ENCODE assay signal across 9 cellular contexts in the genomic region with DNA sequence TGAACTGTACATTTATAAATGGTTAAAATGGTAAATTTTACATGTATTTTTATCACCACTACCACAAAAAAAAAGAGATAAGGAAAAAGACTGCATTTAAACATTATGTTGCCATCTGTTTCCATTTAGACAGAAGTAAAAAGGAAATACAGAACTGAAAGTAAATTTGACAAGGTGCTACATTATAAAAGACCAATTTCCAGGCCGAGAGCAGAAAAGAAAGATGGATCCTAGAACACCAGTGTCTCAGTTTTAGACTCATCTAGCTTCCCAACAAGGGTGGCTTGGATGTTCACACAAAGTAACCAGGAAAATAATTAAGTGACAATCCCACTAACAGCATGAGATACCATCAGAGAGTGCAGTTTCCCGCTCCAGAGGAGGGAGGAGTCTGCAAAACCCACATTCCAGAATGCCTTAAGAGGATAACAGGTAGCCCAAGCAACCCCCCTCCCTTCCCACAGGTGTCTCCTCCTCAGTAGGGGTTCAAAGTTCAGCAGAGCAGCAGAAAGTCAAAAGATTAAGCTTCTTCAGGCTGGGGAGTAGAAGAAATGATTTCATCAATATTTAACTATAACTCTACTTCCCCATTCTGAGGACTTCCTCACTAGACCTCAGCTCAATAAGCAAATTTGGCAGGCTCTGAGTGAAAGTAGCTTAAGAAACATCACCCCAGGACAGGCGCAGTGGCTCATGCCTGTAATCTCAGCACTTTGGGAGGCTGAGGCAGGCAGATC. TPM values are rescaled to one million over a fixed set of nuclear protein-coding genes. Genes with fewer than 3 reads are reported as not detected.
DNase-seq lines count a peak whose midpoint lies in the region; ATAC-seq and TF ChIP-seq lines count a peak whose summit lies in the region.
"Had no signal": no experiment of that assay in that cellular context is flagged by ENCODE, and none has a peak within 500 bp of the region (broad histone marks: within the 10 kb centered on the region; RNA-seq: fewer than 3 reads in every experiment).

No MANE protein-coding gene starts in this region.

- no peak overlapping the region for H3K9ac ChIP-seq in PC-3 (ENCODE audit: low read length)

- H3K36me3 Mint-ChIP-seq in GM23338 (ENCODE audit: low read depth): peaks cover 59% of the 10 kb centered on the region

- no peaks in the 10 kb centered on the region for H3K27me3 ChIP-seq in GM23338 (ENCODE audit: insufficient read depth)
- no peaks in the 10 kb centered on the region for H3K27me3 ChIP-seq in PC-3 (ENCODE audit: low read length)

- peaks cover 10% of the 10 kb centered on the region for H3K27me3 Mint-ChIP-seq in GM23338 (ENCODE audit: insufficient read depth, low read depth, poor library complexity)

- H3K9me3 ChIP-seq in PC-3 (ENCODE audit: low read length): no peaks in the 10 kb centered on the region

- peak overlapping the region; percentile 77 for H3K27ac Mint-ChIP-seq in GM23338

- H3K9me3 Mint-ChIP-seq in GM23338: peaks cover 4% of the 10 kb centered on the region; the same call in 1 of the 3 replicates

- CTCF ChIA-PET in PC-3 (lab: Charles Lee): no interaction called here

- no TSS peak for BruUV-seq in PC-3 (replicated peaks; lab: Mats Ljungman, UMichigan)

- H4K20me1 ChIP-seq in GM23338 (replicated peaks; ENCODE audit: insufficient read depth): peaks cover 66% of the 10 kb centered on the region
- peaks cover 69% of the 10 kb centered on the region for H4K20me1 ChIP-seq in PC-3 (ENCODE audit: low read length)

- POLR2A ChIA-PET in PC-3 (lab: Charles Lee; ENCODE audit: unreplicated experiment): no interaction called here

- H3K4me3 ChIP-seq in GM23338: peak overlapping the region; percentile 88
- H3K4me3 ChIP-seq in PC-3 (ENCODE audit: low read length): peak overlapping the region; percentile 48; the same call in 1 of the 2 replicates
- peak overlapping the region in 2 of 7 experiments; percentile 7 to 95 for H3K4me3 ChIP-seq in skin epidermis

- ATAC-seq in GM23338 (peak; percentile 11), PC-3 (no peak), HG02870 (IDR thresholded peaks at IDR 0.05; ENCODE audit: unreplicated experiment) (no peak), HG03196 (IDR thresholded peaks at IDR 0.05; ENCODE audit: unreplicated experiment) (no peak)

- DNase-seq in GM23338 (ENCODE audit: low spot score): peak; percentile 72
- no peak for DNase-seq in PC-3
- no peak for DNase-seq in epithelial cell of prostate (ENCODE audit: low read depth, low spot score)
- DNase-seq in amygdala (lab: John Stamatoyannopoulos, UW): no peak
- no peak for DNase-seq in cerebellar cortex (ENCODE audit: low spot score)

- H3F3A ChIP-seq in GM23338 (replicated peaks; ENCODE audit: low read depth) (peaks cover 5% of the 10 kb centered on the region), PC-3 (ENCODE audit: low read length, unreplicated experiment) (no peaks in the 10 kb centered on the region)

- H3K9me2 ChIP-seq in GM23338 (ENCODE audit: insufficient read depth) (no peaks in the 10 kb centered on the region), PC-3 (replicated peaks; ENCODE audit: low read length) (no peaks in the 10 kb centered on the region)

- H3K4me3 Mint-ChIP-seq in GM23338: peak overlapping the region; percentile 63

- H3K27ac ChIP-seq in GM23338 (ENCODE audit: low read depth) (peak overlapping the region; percentile 86), PC-3 (ENCODE audit: low read length) (no peak overlapping the region), epithelial cell of prostate (peak overlapping the region; percentile 40), skin epidermis (peak overlapping the region in 12 of 21 experiments; percentile 6 to 99 (median 42))

- H2AFZ ChIP-seq in GM23338: no peak overlapping the region
- H2AFZ ChIP-seq in PC-3 (ENCODE audit: low read length): no peak overlapping the region

- H3K36me3 ChIP-seq in GM23338 (ENCODE audit: insufficient read depth): peaks cover 15% of the 10 kb centered on the region; the same call in 1 of the 2 replicates
- H3K36me3 ChIP-seq in PC-3 (ENCODE audit: low read depth, low read length): peaks cover 44% of the 10 kb centered on the region

- H3K4me2 ChIP-seq in GM23338 (peak overlapping the region; percentile 85), PC-3 (ENCODE audit: low read length) (peak overlapping the region; percentile 68)

- no peak for TF ChIP-seq CTCF in GM23338 (conservative IDR thresholded peaks at IDR 0.05; ENCODE audit: low read depth in 2 of 2)
- no peak for TF ChIP-seq CTCF in PC-3 (conservative IDR thresholded peaks at IDR 0.05; ENCODE audit: low read depth, low read length)

- H3K79me2 ChIP-seq in GM23338 (replicated peaks; ENCODE audit: insufficient read depth) (peaks cover 78% of the 10 kb centered on the region), PC-3 (ENCODE audit: low read length) (peaks cover 78% of the 10 kb centered on the region)

- peaks cover 53% of the 10 kb centered on the region for H3K4me1 Mint-ChIP-seq in GM23338

- H3K4me1 ChIP-seq in GM23338 (ENCODE audit: insufficient read depth) (peaks cover 44% of the 10 kb centered on the region), PC-3 (ENCODE audit: insufficient read depth, low read length) (peaks cover 43% of the 10 kb centered on the region)

- intact Hi-C loops in PC-3 (cut with micrococcal nuclease): no loop called here

TF ChIP-seq in GM23338, 12 proteins besides CTCF, POLR2A, EP300 and RAD21:
- TF ChIP-seq JUNB (IDR thresholded peaks at IDR 0.05; ENCODE audit: unreplicated experiment) (no peak), CREB1 (CRISPR knock-in tag; IDR thresholded peaks at IDR 0.05; ENCODE audit: low read depth) (no peak)
- TF ChIP-seq, protein P1, sequence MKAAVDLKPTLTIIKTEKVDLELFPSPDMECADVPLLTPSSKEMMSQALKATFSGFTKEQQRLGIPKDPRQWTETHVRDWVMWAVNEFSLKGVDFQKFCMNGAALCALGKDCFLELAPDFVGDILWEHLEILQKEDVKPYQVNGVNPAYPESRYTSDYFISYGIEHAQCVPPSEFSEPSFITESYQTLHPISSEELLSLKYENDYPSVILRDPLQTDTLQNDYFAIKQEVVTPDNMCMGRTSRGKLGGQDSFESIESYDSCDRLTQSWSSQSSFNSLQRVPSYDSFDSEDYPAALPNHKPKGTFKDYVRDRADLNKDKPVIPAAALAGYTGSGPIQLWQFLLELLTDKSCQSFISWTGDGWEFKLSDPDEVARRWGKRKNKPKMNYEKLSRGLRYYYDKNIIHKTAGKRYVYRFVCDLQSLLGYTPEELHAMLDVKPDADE (IDR thresholded peaks at IDR 0.05): no peak

RNA-seq across cellular contexts. Expression of a gene that starts 11.8 kb away (rescaled TPM):
- total RNA-seq in GM23338 (2014; rRNA removed; shearing (Covaris generic)): 685 and 747 TPM in 2 replicates
- 502 and 544 TPM in 2 replicates for polyA plus RNA-seq in GM23338 (2016; fragmentation: Nextera tagmentation; extraction: Ambion mirVana)
- 428 and 524 TPM in 2 replicates for total RNA-seq in PC-3 (2014; rRNA removed)

RNA-seq across cellular contexts. Expression of a gene that starts 25.2 kb away (rescaled TPM):
- not detected in 2 replicates for total RNA-seq in GM23338 (2014; rRNA removed; shearing (Covaris generic))
- 0.10 and 0.19 TPM in 2 replicates for polyA plus RNA-seq in GM23338 (2016; fragmentation: Nextera tagmentation; extraction: Ambion mirVana)
- total RNA-seq in PC-3 (2014; rRNA removed): 0.04 TPM in 1 of 2 replicates, not detected in the other

RNA-seq across cellular contexts. Expression of a gene that starts 26.0 kb away (rescaled TPM):
- not detected in 2 replicates for total RNA-seq in GM23338 (2014; rRNA removed; shearing (Covaris generic))
- not detected in 2 replicates for polyA plus RNA-seq in GM23338 (2016; fragmentation: Nextera tagmentation; extraction: Ambion mirVana)
- not detected in 2 replicates for total RNA-seq in PC-3 (2014; rRNA removed)
- total RNA-seq: urinary bladder had no signal
- polyA plus RNA-seq: urinary bladder had no signal

RNA-seq across cellular contexts. Expression of a gene that starts 40.6 kb away (rescaled TPM):
- 157 and 164 TPM in 2 replicates for total RNA-seq in GM23338 (2014; rRNA removed; shearing (Covaris generic))
- polyA plus RNA-seq in GM23338 (2016; fragmentation: Nextera tagmentation; extraction: Ambion mirVana): 94.9 and 98.5 TPM in 2 replicates
- total RNA-seq in PC-3 (2014; rRNA removed): 128 and 193 TPM in 2 replicates
